Comparison of ENCODE assay signal across 10 cellular contexts in genomic region chr20:44134897-44135810, GRCh38. TPM values are rescaled to one million over a fixed set of nuclear protein-coding genes. Genes with fewer than 3 reads are reported as not detected.
DNase-seq lines count a peak whose midpoint lies in the region; ATAC-seq, FAIRE-seq and TF ChIP-seq lines count a peak whose summit lies in the region.
"Had no signal": no experiment of that assay in that cellular context is flagged by ENCODE, and none has a peak within 500 bp of the region (broad histone marks: within the 10 kb centered on the region; RNA-seq: fewer than 3 reads in every experiment).

No MANE protein-coding gene starts in this region.

- in situ Hi-C loops in GM13977 (cut with MboI; ENCODE audit: low pct_unique_long_range_greater_than_20kb, low sequenced_read_pairs, unreplicated experiment), result no loop called here

- TF ChIP-seq POLR2A in GM12892 (IDR thresholded peaks at IDR 0.05; ENCODE audit: low read depth, low read length), result no peak

- TF ChIP-seq CTCF in GM13977 (IDR thresholded peaks at IDR 0.05; ENCODE audit: extremely low read depth, insufficient read depth, missing control alignments) (no peak), pancreas (IDR thresholded peaks at IDR 0.05) (no peak)

- peak; percentile 44 for FAIRE-seq in GM12892 (lab: Jason Lieb, UNC)
- FAIRE-seq in pancreas (lab: Jason Lieb, UNC), result no peak

- intact Hi-C loops in pancreas (cut with DNase I), result no loop called here

- H3K9me3 ChIP-seq in pancreas, result no peaks in the 10 kb centered on the region
- H3K9me3 ChIP-seq: testis had no signal

- DNase-seq in GM12892 (ENCODE audit: insufficient read length), result no peak
- peak; percentile 11 for DNase-seq in KG1 (lab: John Stamatoyannopoulos, UW)
- no peak for DNase-seq in activated naive CD8-positive, alpha-beta T cell treated with anti-CD3 and anti-CD28 coated beads, Interleukin-2, amount 50 U/mL, for 24 hours
- no peak for DNase-seq in natural killer cell treated with Interleukin-12 subunit alpha and Interleukin-12 subunit beta and Interleukin-15 and Interleukin-18, amount 100 ng/mL, for 72 hours (ENCODE audit: low spot score)
- DNase-seq in GM13977 (ENCODE audit: low spot score), result no peak
- no peak for DNase-seq in DMS153 treated with DMSO at 0.1 percent for 48 hours (lab: John Stamatoyannopoulos, UW; ENCODE audit: unreplicated experiment)
- DNase-seq in pancreas, result no peak
- DNase-seq in D341Med (ENCODE audit: low spot score), result no peak
- DNase-seq: MM.1S, testis had no signal

- no peaks in the 10 kb centered on the region for H3K36me3 Mint-ChIP-seq in activated naive CD8-positive, alpha-beta T cell treated with anti-CD3 and anti-CD28 coated beads, Interleukin-2, amount 50 U/mL, for 24 hours (ENCODE audit: low read depth)
- H3K36me3 Mint-ChIP-seq in natural killer cell treated with Interleukin-12 subunit alpha and Interleukin-12 subunit beta and Interleukin-15 and Interleukin-18, amount 100 ng/mL, for 72 hours, result no peaks in the 10 kb centered on the region

- no peaks in the 10 kb centered on the region for H3K9me3 Mint-ChIP-seq in activated naive CD8-positive, alpha-beta T cell treated with anti-CD3 and anti-CD28 coated beads, Interleukin-2, amount 50 U/mL, for 24 hours
- no peaks in the 10 kb centered on the region for H3K9me3 Mint-ChIP-seq in natural killer cell treated with Interleukin-12 subunit alpha and Interleukin-12 subunit beta and Interleukin-15 and Interleukin-18, amount 100 ng/mL, for 72 hours

- no peak overlapping the region for H3K4me3 ChIP-seq in pancreas
- H3K4me3 ChIP-seq: testis had no signal

- no peak overlapping the region for H3K27ac Mint-ChIP-seq in activated naive CD8-positive, alpha-beta T cell treated with anti-CD3 and anti-CD28 coated beads, Interleukin-2, amount 50 U/mL, for 24 hours
- H3K27ac Mint-ChIP-seq in natural killer cell treated with Interleukin-12 subunit alpha and Interleukin-12 subunit beta and Interleukin-15 and Interleukin-18, amount 100 ng/mL, for 72 hours, result no peak overlapping the region

- H3K27me3 ChIP-seq in pancreas, result peaks cover 0 to 3% (median 0%) of the 10 kb centered on the region in 4 donors
- H3K27me3 ChIP-seq: testis had no signal

- no peaks in the 10 kb centered on the region for H3K4me1 ChIP-seq in pancreas
- H3K4me1 ChIP-seq: testis had no signal

- H3K36me3 ChIP-seq in pancreas, result no peaks in the 10 kb centered on the region

- H3K4me1 Mint-ChIP-seq in activated naive CD8-positive, alpha-beta T cell treated with anti-CD3 and anti-CD28 coated beads, Interleukin-2, amount 50 U/mL, for 24 hours, result no peaks in the 10 kb centered on the region
- no peaks in the 10 kb centered on the region for H3K4me1 Mint-ChIP-seq in natural killer cell treated with Interleukin-12 subunit alpha and Interleukin-12 subunit beta and Interleukin-15 and Interleukin-18, amount 100 ng/mL, for 72 hours (ENCODE audit: low read depth in 2 of 2)

- ATAC-seq in activated naive CD8-positive, alpha-beta T cell treated with anti-CD3 and anti-CD28 coated beads, Interleukin-2, amount 50 U/mL, for 24 hours, result peak; percentile 30
- peak; percentile 25 to 44 for ATAC-seq in natural killer cell treated with Interleukin-12 subunit alpha and Interleukin-12 subunit beta and Interleukin-15 and Interleukin-18, amount 100 ng/mL, for 72 hours
- ATAC-seq in pancreas, result no peak

- H3K4me3 Mint-ChIP-seq in activated naive CD8-positive, alpha-beta T cell treated with anti-CD3 and anti-CD28 coated beads, Interleukin-2, amount 50 U/mL, for 24 hours, result no peak overlapping the region
- H3K4me3 Mint-ChIP-seq in natural killer cell treated with Interleukin-12 subunit alpha and Interleukin-12 subunit beta and Interleukin-15 and Interleukin-18, amount 100 ng/mL, for 72 hours, result no peak overlapping the region

- H3K27me3 Mint-ChIP-seq in activated naive CD8-positive, alpha-beta T cell treated with anti-CD3 and anti-CD28 coated beads, Interleukin-2, amount 50 U/mL, for 24 hours, result peaks cover 9% of the 10 kb centered on the region
- peaks cover 0 to 7% of the 10 kb centered on the region in 2 donors for H3K27me3 Mint-ChIP-seq in natural killer cell treated with Interleukin-12 subunit alpha and Interleukin-12 subunit beta and Interleukin-15 and Interleukin-18, amount 100 ng/mL, for 72 hours

- 48 to 64% methylated on average over 10 of the region's 10 CpGs for WGBS in pancreas, 2 donors

- no peak overlapping the region for H3K27ac ChIP-seq in pancreas
- H3K27ac ChIP-seq: testis had no signal

RNA-seq across cellular contexts. Expression of gene JPH2, which starts 51.8 kb away (rescaled TPM):
- not detected for polyA plus RNA-seq in GM12892 (2012; ENCODE audit: missing spikeins)
- 1 to 10 TPM; 1.0 to 2.0 TPM for total RNA-seq in natural killer cell treated with Interleukin-12 subunit alpha and Interleukin-12 subunit beta and Interleukin-15 and Interleukin-18, amount 100 ng/mL, for 72 hours
- total RNA-seq in pancreas, result under 1 TPM; 0.09 to 0.37 (median 0.22) TPM
- polyA plus RNA-seq in pancreas, result 1 to 10 TPM in 1 of 2 donors, under 1 TPM in 1; 0.31 to 1.1 TPM

Comparison
In these comparisons a context has a peak if more than half of its experiments do, and no peak if none do; other contexts are left out.
1. ATAC-seq: peak in activated naive CD8-positive, alpha-beta T cell treated with anti-CD3 and anti-CD28 coated beads, Interleukin-2, amount 50 U/mL, for 24 hours (single experiment) and natural killer cell treated with Interleukin-12 subunit alpha and Interleukin-12 subunit beta and Interleukin-15 and Interleukin-18, amount 100 ng/mL, for 72 hours (2 of 2); none in pancreas (0 of 4).